Comparison of ENCODE assay signal across 6 cellular contexts in the genomic region with DNA sequence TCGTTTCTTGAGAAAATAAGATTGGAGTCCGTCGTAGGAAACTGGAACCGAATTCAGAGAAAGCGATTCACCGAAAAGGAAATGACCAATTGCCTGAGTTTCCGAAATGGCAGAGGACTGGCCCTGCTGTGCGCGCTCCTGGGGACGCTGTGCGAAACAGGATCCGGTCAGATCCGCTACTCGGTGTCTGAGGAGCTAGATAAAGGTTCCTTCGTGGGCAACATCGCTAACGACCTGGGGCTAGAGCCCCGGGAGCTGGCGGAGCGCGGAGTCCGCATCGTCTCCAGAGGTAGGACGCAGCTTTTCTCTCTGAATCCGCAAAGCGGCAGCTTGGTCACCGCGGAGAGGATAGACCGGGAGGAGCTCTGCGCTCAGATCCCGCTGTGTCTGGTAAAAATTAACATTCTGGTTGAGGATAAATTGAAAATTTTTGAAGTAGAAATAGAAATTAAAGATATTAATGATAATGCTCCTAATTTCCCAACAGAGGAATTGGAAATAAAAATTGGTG. TPM values are rescaled to one million over a fixed set of nuclear protein-coding genes. Genes with fewer than 3 reads are reported as not detected.
DNase-seq lines count a peak whose midpoint lies in the region; ATAC-seq, FAIRE-seq and TF ChIP-seq lines count a peak whose summit lies in the region.

No MANE protein-coding gene starts in this region.

- no peak overlapping the region for H3K18ac ChIP-seq in trophoblast cell (ENCODE audit: low read length)

- ATAC-seq in GM18505 (IDR thresholded peaks at IDR 0.05; ENCODE audit: unreplicated experiment) (peak; percentile 27), K562 (peak; percentile 73), left lung (no peak)
- ATAC-seq in naive thymus-derived CD8-positive, alpha-beta T cell = no peak

- H3K4me1 Mint-ChIP-seq in naive thymus-derived CD8-positive, alpha-beta T cell = no peaks in the 10 kb centered on the region

- CTCF ChIA-PET in K562 (lab: Yijun Ruan, JAX; ENCODE audit: low intra/inter-chr PET ratio) = interaction anchor here (0.7 to 2.0 kb wide), 3 partner anchors 21 to 214 kb away, joined by 3 to 4 read pairs (median 4); no protein-coding TSS in a partner anchor

- H3K27ac Mint-ChIP-seq in naive thymus-derived CD8-positive, alpha-beta T cell = no peak overlapping the region

- TSS peak; percentile 42 for BruUV-seq in K562 (replicated peaks; lab: Mats Ljungman, UMichigan)

- no peak for TF ChIP-seq CTCF in K562 (IDR thresholded peaks at IDR 0.05 in 2 of 3, conservative IDR thresholded peaks at IDR 0.05 in 1 of 3; ENCODE audit: insufficient read depth in 2 of 3, low read depth in 1 of 3, low read length in 3 of 3)
- no peak for TF ChIP-seq CTCF in left lung (IDR thresholded peaks at IDR 0.05)

- no peak overlapping the region for H3K27ac ChIP-seq in K562 (ENCODE audit: extremely low read depth, low read depth, low read length)
- H3K27ac ChIP-seq in trophoblast cell (ENCODE audit: low read depth, low read length) = no peak overlapping the region
- H3K27ac ChIP-seq in left lung = no peak overlapping the region

- no peaks in the 10 kb centered on the region for H4K20me1 ChIP-seq in K562 (replicated peaks; ENCODE audit: control insufficient read depth, insufficient read depth, low read length)

- H3K4me1 ChIP-seq in K562 (replicated peaks in 1 of 2; ENCODE audit: control insufficient read depth in 2 of 2, insufficient read depth in 2 of 2, low read length in 2 of 2) (peaks cover 0 to 7% of the 10 kb centered on the region in 2 experiments; a peak in 2 of 5 replicates), trophoblast cell (ENCODE audit: control insufficient read depth in 1 of 2, insufficient read depth in 2 of 2, low read length in 2 of 2) (no peaks in the 10 kb centered on the region), left lung (no peaks in the 10 kb centered on the region)

- H2BK5ac ChIP-seq in trophoblast cell (ENCODE audit: low read depth, low read length, poor library complexity) = no peak overlapping the region

- peak overlapping the region in 8 of 10 donors; percentile 2 to 48 (median 35) for H3K4me3 Mint-ChIP-seq in naive thymus-derived CD8-positive, alpha-beta T cell

- no peak for FAIRE-seq in K562 (lab: Jason Lieb, UNC)

- H3K9me1 ChIP-seq in K562 (ENCODE audit: control insufficient read depth, insufficient read depth, low read length) = no peaks in the 10 kb centered on the region

- no peaks in the 10 kb centered on the region for H3K79me2 ChIP-seq in K562 (ENCODE audit: control insufficient read depth, insufficient read depth, low read length)
- H3K79me2 ChIP-seq in trophoblast cell (ENCODE audit: control insufficient read depth, insufficient read depth, low read length, poor library complexity) = no peaks in the 10 kb centered on the region

- no peak overlapping the region for H2AK5ac ChIP-seq in trophoblast cell (ENCODE audit: low read length)

- no peak overlapping the region for H4K12ac ChIP-seq in trophoblast cell (ENCODE audit: low read depth, low read length)

- H3K4ac ChIP-seq in trophoblast cell (ENCODE audit: low read depth, low read length) = no peak overlapping the region

- H4K8ac ChIP-seq in trophoblast cell (ENCODE audit: low read depth, low read length) = no peak overlapping the region

- H2BK12ac ChIP-seq in trophoblast cell (ENCODE audit: low read length) = no peak overlapping the region

- H3K36me3 Mint-ChIP-seq in naive thymus-derived CD8-positive, alpha-beta T cell = peaks cover 27 to 61% (median 47%) of the 10 kb centered on the region in 3 donors

- no peak overlapping the region for H3K23ac ChIP-seq in trophoblast cell (ENCODE audit: low read length)

- peak overlapping the region; percentile 72 for H3K4me2 ChIP-seq in K562 (ENCODE audit: insufficient read depth, low read length)
- no peak overlapping the region for H3K4me2 ChIP-seq in trophoblast cell (ENCODE audit: low read length)

- intact Hi-C loops in K562 (cut with micrococcal nuclease) (loop anchor here (5.0 kb wide), 1 partner anchor 168 kb away; no protein-coding TSS in a partner anchor), left lung (cut with DNase I) (loop anchor here in 1 of 2 donors (10.0 kb wide), 1 partner anchor 221 kb away; no protein-coding TSS in a partner anchor)

- no peak overlapping the region for H4K91ac ChIP-seq in trophoblast cell (ENCODE audit: low read depth, low read length)

- no peak overlapping the region for H3K14ac ChIP-seq in trophoblast cell (ENCODE audit: low read length)

- peaks cover 54 to 93% (median 65%) of the 10 kb centered on the region in 5 donors for H3K27me3 Mint-ChIP-seq in naive thymus-derived CD8-positive, alpha-beta T cell

- in situ Hi-C loops in K562 (cut with MboI) = no loop called here

- TF ChIP-seq RAD21 in K562 (CRISPR knock-in tag; conservative IDR thresholded peaks at IDR 0.05 in 1 of 2, IDR thresholded peaks at IDR 0.05 in 1 of 2) = no peak

- H3K36me3 ChIP-seq in K562 (ENCODE audit: control insufficient read depth, insufficient read depth, low read length) (no peaks in the 10 kb centered on the region), trophoblast cell (ENCODE audit: control insufficient read depth in 1 of 2, insufficient read depth in 2 of 2, low read length in 2 of 2) (no peaks in the 10 kb centered on the region), left lung (no peaks in the 10 kb centered on the region)

- POLR2A ChIA-PET in K562 (lab: Yijun Ruan, JAX) = interaction anchor here (1.1 kb wide), 1 partner anchor 220 kb away, joined by 4 read pairs; no protein-coding TSS in a partner anchor
- POLR2A ChIA-PET in naive thymus-derived CD8-positive, alpha-beta T cell (lab: Charles Lee) = no interaction called here

- H3K4me3 ChIP-seq in K562 = peak overlapping the region; percentile 40
- no peak overlapping the region for H3K4me3 ChIP-seq in trophoblast cell (ENCODE audit: low read depth, low read length)
- no peak overlapping the region for H3K4me3 ChIP-seq in left lung

- H3K27me3 ChIP-seq in K562 (ENCODE audit: control insufficient read depth in 2 of 2, insufficient read depth in 2 of 2, low read length in 2 of 2) (peaks cover 9 to 22% of the 10 kb centered on the region in 2 experiments), trophoblast cell (ENCODE audit: insufficient read depth, low read length) (no peaks in the 10 kb centered on the region), left lung (peaks cover 0 to 85% of the 10 kb centered on the region in 2 donors)

- H2AFZ ChIP-seq in K562 (ENCODE audit: low read depth, low read length) = peak overlapping the region; percentile 89
- no peak overlapping the region for H2AFZ ChIP-seq in trophoblast cell (ENCODE audit: insufficient read depth, low read length, poor library complexity)

- WGBS in K562 (ENCODE audit: insufficient coverage, low coverage, missing lambda C conversion rate) = 23% methylated on average over 30 of the region's 31 CpGs
- WGBS in trophoblast cell (ENCODE audit: extremely low coverage, insufficient coverage, insufficient read length) = no CpG with 5 or more reads among the region's 31 CpGs

- DNase-seq in K562 (ENCODE audit: extremely low read depth in 1 of 4, low spot score in 3 of 4) (peak in 1 of 4 experiments; percentile 20), mucosa of gallbladder (ENCODE audit: low spot score) (no peak), trophoblast cell (no peak), left lung (no peak)
- DNase-seq in naive thymus-derived CD8-positive, alpha-beta T cell = no peak

- TF ChIP-seq EP300 in K562 (IDR thresholded peaks at IDR 0.05; ENCODE audit: low read length) = no peak

- peaks cover 14 to 88% (median 48%) of the 10 kb centered on the region in 9 donors for H3K9me3 Mint-ChIP-seq in naive thymus-derived CD8-positive, alpha-beta T cell

- peak overlapping the region; percentile 37 to 39 for H3K9ac ChIP-seq in K562 (ENCODE audit: insufficient read depth in 1 of 2, low read depth in 2 of 2, low read length in 2 of 2)
- no peak overlapping the region for H3K9ac ChIP-seq in trophoblast cell (ENCODE audit: low read length)

- H3K79me1 ChIP-seq in trophoblast cell (ENCODE audit: low read length) = no peaks in the 10 kb centered on the region

- H3K9me3 ChIP-seq in K562 (replicated peaks; ENCODE audit: control insufficient read depth, insufficient read depth, low read depth, low read length) (no peaks in the 10 kb centered on the region), trophoblast cell (ENCODE audit: insufficient read depth, low read depth, low read length) (peaks cover 21% of the 10 kb centered on the region), left lung (peaks cover 0 to 86% of the 10 kb centered on the region in 2 donors)

- TF ChIP-seq POLR2A in GM18505 (IDR thresholded peaks at IDR 0.05; ENCODE audit: borderline replicate concordance, extremely low read depth, insufficient read depth, insufficient read length) (no peak), K562 (conservative IDR thresholded peaks at IDR 0.05) (no peak)

- no peak overlapping the region for H2BK120ac ChIP-seq in trophoblast cell (ENCODE audit: insufficient read depth, low read length, poor library complexity)

RNA-seq across cellular contexts. Expression of gene PCDHGA3, which starts 0.4 kb away (rescaled TPM):
- 0.67 and 1.2 TPM in 2 replicates for total RNA-seq in K562 (2011; cell fraction: chromatin; rRNA removed; ENCODE audit: low replicate concordance)
- 0.79 and 0.83 TPM in 2 replicates for total RNA-seq in K562 (2011; cell fraction: nucleolus; rRNA removed)
- 0.69 and 0.81 TPM in 2 replicates for total RNA-seq in K562 (2011; cell fraction: nucleoplasm; rRNA removed)
- total RNA-seq in K562 (2014; rRNA removed) (0.23 and 0.33 TPM in 2 replicates), K562 (2014; rRNA removed; fragmentation: Illumina TruSeq; extraction: Trizol) (0.13 and 0.18 TPM in 2 replicates), K562 (2015; rRNA removed; fragmentation: Illumina TruSeq; extraction: Trizol) (0.11 and 0.14 TPM in 2 replicates), K562 (2021) (0.24 and 0.38 TPM in 2 replicates), mucosa of gallbladder (4.0 TPM), left lung (1 to 10 TPM; 1.4 to 1.8 TPM)
- polyA plus RNA-seq in K562 (2011; rRNA removed) (0.15 TPM in 1 of 2 replicates, not detected in the other), K562 (2014; fragmentation: Illumina TruSeq; extraction: Trizol) (0.12 and 0.13 TPM in 2 replicates), K562 (2014; fragmentation: Nextera tagmentation; extraction: Ambion mirVana) (not detected), K562 (2014; rRNA removed) (0.28 TPM in 1 of 2 replicates, not detected in the other)
- 0.12 TPM in 1 of 2 replicates, not detected in the other for polyA plus RNA-seq in K562 (2011; cell fraction: cytosol; rRNA removed)
- 0.04 and 0.71 TPM in 2 replicates for polyA plus RNA-seq in K562 (2011; cell fraction: nucleus; rRNA removed)
- 0.16 and 0.53 TPM in 2 replicates for polyA plus RNA-seq in K562 (2012)
- 0.09 and 0.14 TPM in 2 replicates for polyA minus RNA-seq in K562 (2011; rRNA and poly(A)+ RNA removed)
- not detected in 2 replicates for polyA minus RNA-seq in K562 (2011; cell fraction: cytosol; rRNA and poly(A)+ RNA removed)
- 0.67 TPM in 1 of 2 replicates, not detected in the other for polyA minus RNA-seq in K562 (2011; cell fraction: nucleus; rRNA and poly(A)+ RNA removed)
- total RNA-seq in naive thymus-derived CD8-positive, alpha-beta T cell = not detected
- under 1 TPM in 1 of 3 donors, not detected in 2; 0.06 TPM for polyA plus RNA-seq in naive thymus-derived CD8-positive, alpha-beta T cell
- 0.07 and 0.14 TPM in 2 replicates for polyA plus RNA-seq in trophoblast cell (2013)

RNA-seq across cellular contexts. Expression of gene PCDHGA2, which starts 5.4 kb away (rescaled TPM):
- 0.21 and 0.39 TPM in 2 replicates for total RNA-seq in K562 (2011; cell fraction: chromatin; rRNA removed; ENCODE audit: low replicate concordance)
- 0.13 and 0.33 TPM in 2 replicates for total RNA-seq in K562 (2011; cell fraction: nucleolus; rRNA removed)
- total RNA-seq in K562 (2011; cell fraction: nucleoplasm; rRNA removed) = 0.23 and 0.29 TPM in 2 replicates
- total RNA-seq in K562 (2014; rRNA removed) (0.08 and 0.23 TPM in 2 replicates), K562 (2014; rRNA removed; fragmentation: Illumina TruSeq; extraction: Trizol) (0.03 and 0.07 TPM in 2 replicates), K562 (2015; rRNA removed; fragmentation: Illumina TruSeq; extraction: Trizol) (0.07 and 0.08 TPM in 2 replicates), K562 (2021) (0.18 and 0.27 TPM in 2 replicates), mucosa of gallbladder (6.7 TPM), left lung (1 to 10 TPM; 2.0 to 3.6 TPM)
- polyA plus RNA-seq in K562 (2011; rRNA removed) (0.03 and 0.10 TPM in 2 replicates), K562 (2014; fragmentation: Illumina TruSeq; extraction: Trizol) (0.12 and 0.15 TPM in 2 replicates), K562 (2014; fragmentation: Nextera tagmentation; extraction: Ambion mirVana) (not detected), K562 (2014; rRNA removed) (0.18 and 0.27 TPM in 2 replicates)
- 0.03 and 0.16 TPM in 2 replicates for polyA plus RNA-seq in K562 (2011; cell fraction: cytosol; rRNA removed)
- 0.04 and 0.33 TPM in 2 replicates for polyA plus RNA-seq in K562 (2011; cell fraction: nucleus; rRNA removed)
- polyA plus RNA-seq in K562 (2012) = 0.16 and 0.42 TPM in 2 replicates
- polyA minus RNA-seq in K562 (2011; rRNA and poly(A)+ RNA removed) = 0.18 TPM in 1 of 2 replicates, not detected in the other
- polyA minus RNA-seq in K562 (2011; cell fraction: cytosol; rRNA and poly(A)+ RNA removed) = not detected in 2 replicates
- 0.27 TPM in 1 of 2 replicates, not detected in the other for polyA minus RNA-seq in K562 (2011; cell fraction: nucleus; rRNA and poly(A)+ RNA removed)
- under 1 TPM; 0.16 to 0.18 TPM for total RNA-seq in naive thymus-derived CD8-positive, alpha-beta T cell
- not detected for polyA plus RNA-seq in naive thymus-derived CD8-positive, alpha-beta T cell
- polyA plus RNA-seq in trophoblast cell (2013) = 0.21 and 0.23 TPM in 2 replicates

RNA-seq across cellular contexts. Expression of gene PCDHGB1, which starts 5.9 kb away (rescaled TPM):
- total RNA-seq in K562 (2011; cell fraction: chromatin; rRNA removed; ENCODE audit: low replicate concordance) = 1.9 and 2.1 TPM in 2 replicates
- total RNA-seq in K562 (2011; cell fraction: nucleolus; rRNA removed) = 1.5 and 1.6 TPM in 2 replicates
- total RNA-seq in K562 (2011; cell fraction: nucleoplasm; rRNA removed) = 0.92 and 1.2 TPM in 2 replicates
- total RNA-seq in K562 (2014; rRNA removed) = 0.12 and 0.14 TPM in 2 replicates
- total RNA-seq in K562 (2014; rRNA removed; fragmentation: Illumina TruSeq; extraction: Trizol) = 0.11 and 0.16 TPM in 2 replicates
- total RNA-seq in K562 (2015; rRNA removed; fragmentation: Illumina TruSeq; extraction: Trizol) = 0.07 and 0.19 TPM in 2 replicates
- total RNA-seq in K562 (2021) = 0.07 and 0.29 TPM in 2 replicates
- 0.05 and 0.20 TPM in 2 replicates for polyA plus RNA-seq in K562 (2011; rRNA removed)
- 0.01 and 0.21 TPM in 2 replicates for polyA plus RNA-seq in K562 (2011; cell fraction: cytosol; rRNA removed)
- 0.10 and 0.54 TPM in 2 replicates for polyA plus RNA-seq in K562 (2011; cell fraction: nucleus; rRNA removed)
- 0.14 and 0.25 TPM in 2 replicates for polyA plus RNA-seq in K562 (2012)
- 0.06 and 0.11 TPM in 2 replicates for polyA plus RNA-seq in K562 (2014; fragmentation: Illumina TruSeq; extraction: Trizol)
- polyA plus RNA-seq in K562 (2014; fragmentation: Nextera tagmentation; extraction: Ambion mirVana) = not detected
- 0.07 TPM in 2 replicates for polyA plus RNA-seq in K562 (2014; rRNA removed)
- polyA minus RNA-seq in K562 (2011; rRNA and poly(A)+ RNA removed) = 0.15 and 0.56 TPM in 2 replicates
- not detected in 2 replicates for polyA minus RNA-seq in K562 (2011; cell fraction: cytosol; rRNA and poly(A)+ RNA removed)
- 0.44 and 1.2 TPM in 2 replicates for polyA minus RNA-seq in K562 (2011; cell fraction: nucleus; rRNA and poly(A)+ RNA removed)
- under 1 TPM in 1 of 2 experiments, not detected in 1; 0.19 TPM for total RNA-seq in naive thymus-derived CD8-positive, alpha-beta T cell
- polyA plus RNA-seq in naive thymus-derived CD8-positive, alpha-beta T cell = not detected
- total RNA-seq in mucosa of gallbladder = 4.6 TPM
- 1.6 and 1.7 TPM in 2 replicates for polyA plus RNA-seq in trophoblast cell (2013)
- total RNA-seq in left lung = 1 to 10 TPM; 1.7 to 2.1 TPM

RNA-seq across cellular contexts. Expression of gene PCDHGA4, which starts 10.8 kb away (rescaled TPM):
- total RNA-seq in K562 (2011; cell fraction: chromatin; rRNA removed; ENCODE audit: low replicate concordance) = 2.8 and 3.2 TPM in 2 replicates
- 1.5 and 2.1 TPM in 2 replicates for total RNA-seq in K562 (2011; cell fraction: nucleolus; rRNA removed)
- 1.7 and 2.3 TPM in 2 replicates for total RNA-seq in K562 (2011; cell fraction: nucleoplasm; rRNA removed)
- total RNA-seq in K562 (2014; rRNA removed) (0.20 and 0.36 TPM in 2 replicates), K562 (2014; rRNA removed; fragmentation: Illumina TruSeq; extraction: Trizol) (0.18 and 0.32 TPM in 2 replicates), K562 (2015; rRNA removed; fragmentation: Illumina TruSeq; extraction: Trizol) (0.26 and 0.40 TPM in 2 replicates), K562 (2021) (0.27 and 0.40 TPM in 2 replicates), mucosa of gallbladder (3.3 TPM), left lung (1 to 10 TPM; 2.2 to 2.6 TPM)
- polyA plus RNA-seq in K562 (2011; rRNA removed) (0.16 and 0.17 TPM in 2 replicates), K562 (2014; fragmentation: Illumina TruSeq; extraction: Trizol) (0.21 and 0.39 TPM in 2 replicates), K562 (2014; fragmentation: Nextera tagmentation; extraction: Ambion mirVana) (not detected), K562 (2014; rRNA removed) (0.09 and 0.12 TPM in 2 replicates)
- 0.06 and 0.30 TPM in 2 replicates for polyA plus RNA-seq in K562 (2011; cell fraction: cytosol; rRNA removed)
- polyA plus RNA-seq in K562 (2011; cell fraction: nucleus; rRNA removed) = 0.46 and 1.1 TPM in 2 replicates
- polyA plus RNA-seq in K562 (2012) = 0.08 and 1.2 TPM in 2 replicates
- 0.63 and 0.67 TPM in 2 replicates for polyA minus RNA-seq in K562 (2011; rRNA and poly(A)+ RNA removed)
- 0.29 TPM in 1 of 2 replicates, not detected in the other for polyA minus RNA-seq in K562 (2011; cell fraction: cytosol; rRNA and poly(A)+ RNA removed)
- 1.00 and 1.2 TPM in 2 replicates for polyA minus RNA-seq in K562 (2011; cell fraction: nucleus; rRNA and poly(A)+ RNA removed)
- under 1 TPM; 0.11 to 0.34 TPM for total RNA-seq in naive thymus-derived CD8-positive, alpha-beta T cell
- not detected for polyA plus RNA-seq in naive thymus-derived CD8-positive, alpha-beta T cell
- 0.30 and 0.49 TPM in 2 replicates for polyA plus RNA-seq in trophoblast cell (2013)

RNA-seq across cellular contexts. Expression of gene PCDHGA1, which starts 13.7 kb away (rescaled TPM):
- 0.23 and 0.40 TPM in 2 replicates for total RNA-seq in K562 (2011; cell fraction: chromatin; rRNA removed; ENCODE audit: low replicate concordance)
- total RNA-seq in K562 (2011; cell fraction: nucleolus; rRNA removed) = 0.39 and 0.50 TPM in 2 replicates
- total RNA-seq in K562 (2011; cell fraction: nucleoplasm; rRNA removed) = 0.22 and 0.38 TPM in 2 replicates
- total RNA-seq in K562 (2014; rRNA removed) (0.12 and 0.14 TPM in 2 replicates), K562 (2014; rRNA removed; fragmentation: Illumina TruSeq; extraction: Trizol) (0.13 and 0.18 TPM in 2 replicates), K562 (2015; rRNA removed; fragmentation: Illumina TruSeq; extraction: Trizol) (0.15 and 0.18 TPM in 2 replicates), K562 (2021) (0.16 and 0.20 TPM in 2 replicates), mucosa of gallbladder (0.72 TPM), left lung (under 1 TPM; 0.38 to 0.42 TPM)
- polyA plus RNA-seq in K562 (2011; rRNA removed) (0.08 and 0.26 TPM in 2 replicates), K562 (2014; fragmentation: Illumina TruSeq; extraction: Trizol) (0.12 and 0.21 TPM in 2 replicates), K562 (2014; fragmentation: Nextera tagmentation; extraction: Ambion mirVana) (not detected), K562 (2014; rRNA removed) (0.05 and 0.24 TPM in 2 replicates)
- polyA plus RNA-seq in K562 (2011; cell fraction: cytosol; rRNA removed) = 0.04 and 0.33 TPM in 2 replicates
- polyA plus RNA-seq in K562 (2011; cell fraction: nucleus; rRNA removed) = 0.10 and 0.41 TPM in 2 replicates
- 0.16 and 0.40 TPM in 2 replicates for polyA plus RNA-seq in K562 (2012)
- polyA minus RNA-seq in K562 (2011; rRNA and poly(A)+ RNA removed) = 0.18 and 0.53 TPM in 2 replicates
- polyA minus RNA-seq in K562 (2011; cell fraction: cytosol; rRNA and poly(A)+ RNA removed) = 0.19 TPM in 1 of 2 replicates, not detected in the other
- polyA minus RNA-seq in K562 (2011; cell fraction: nucleus; rRNA and poly(A)+ RNA removed) = 0.22 and 0.54 TPM in 2 replicates
- under 1 TPM; 0.38 to 0.52 TPM for total RNA-seq in naive thymus-derived CD8-positive, alpha-beta T cell
- not detected for polyA plus RNA-seq in naive thymus-derived CD8-positive, alpha-beta T cell
- 0.83 and 0.85 TPM in 2 replicates for polyA plus RNA-seq in trophoblast cell (2013)

Comparison
In these comparisons a context has a peak if more than half of its experiments do, and no peak if none do; other contexts are left out.
1. ATAC-seq: peak in GM18505 (single experiment) and K562 (single experiment); none in naive thymus-derived CD8-positive, alpha-beta T cell (0 of 2) and left lung (single experiment).